In genomic region chr15:84791763-84792162, GRCh38 we compare ENCODE assay signal across 1 cellular context.
TF ChIP-seq lines count a peak whose summit lies in the region.

No MANE protein-coding gene starts in this region.

TF ChIP-seq in HCT116, 20 proteins besides CTCF, POLR2A, EP300 and RAD21 (continued from another document):
- no peak for TF ChIP-seq ZFX (IDR thresholded peaks at IDR 0.05)
TF ChIP-seq in HCT116: peak in this region for 0.
